ENCODE assay signal across 14 cellular contexts in the genomic region with DNA sequence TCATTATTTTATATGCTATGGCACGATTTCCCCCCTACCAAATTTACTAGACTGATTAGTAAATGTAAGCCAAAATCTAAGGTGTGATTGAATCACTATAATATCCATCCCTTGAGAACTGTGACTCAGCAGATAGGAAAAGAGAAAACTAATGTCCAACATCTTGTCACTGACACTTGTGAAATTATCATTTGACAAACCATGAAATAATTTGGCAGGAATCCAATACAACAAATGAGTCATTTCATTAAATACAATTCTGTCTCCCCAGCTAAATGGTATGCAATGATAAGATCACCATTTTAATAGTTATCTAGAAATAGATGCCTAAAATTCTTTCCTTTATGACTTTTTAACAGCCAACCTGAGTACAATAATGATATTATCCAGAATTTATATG.
DNase-seq lines count a peak whose midpoint lies in the region; ATAC-seq and TF ChIP-seq lines count a peak whose summit lies in the region.
"Had no signal": no experiment of that assay in that cellular context is flagged by ENCODE, and none has a peak within 500 bp of the region (broad histone marks: within the 10 kb centered on the region; RNA-seq: fewer than 3 reads in every experiment).

No MANE protein-coding gene starts in this region.

- no peak overlapping the region for H3K27ac Mint-ChIP-seq in MCF 10A (ENCODE audit: low read depth, unreplicated experiment)
- H3K27ac Mint-ChIP-seq in CD8-positive, alpha-beta T cell, result no peak overlapping the region
- H3K27ac Mint-ChIP-seq: CD14-positive monocyte had no signal

- no peak for TF ChIP-seq POLR2A in breast epithelium (IDR thresholded peaks at IDR 0.05)

- intact Hi-C loops in MCF 10A (cut with micrococcal nuclease) (no loop called here), breast epithelium (cut with DNase I; ENCODE audit: low total_unique reads) (no loop called here)
- intact Hi-C loops in CD8-positive, alpha-beta T cell (cut with DNase I, micrococcal nuclease), result no loop called here

- peaks cover 0 to 4% of the 10 kb centered on the region in 2 donors for H3K4me1 ChIP-seq in breast epithelium
- no peaks in the 10 kb centered on the region for H3K4me1 ChIP-seq in CD8-positive, alpha-beta T cell (ENCODE audit: insufficient read depth, low read length)
- H3K4me1 ChIP-seq: Caco-2 had no signal

- ATAC-seq in GM18519 (IDR thresholded peaks at IDR 0.05; ENCODE audit: low FRiP score, unreplicated experiment), result no peak
- no peak for ATAC-seq in CD8-positive, alpha-beta T cell
- ATAC-seq: PC-3 had no signal

- H3K36me3 ChIP-seq in breast epithelium, result no peaks in the 10 kb centered on the region
- no peaks in the 10 kb centered on the region for H3K36me3 ChIP-seq in CD8-positive, alpha-beta T cell (ENCODE audit: insufficient read depth, low read length)

- peaks cover 7% of the 10 kb centered on the region for H3K4me1 Mint-ChIP-seq in MCF 10A (ENCODE audit: insufficient read depth, unreplicated experiment)
- no peaks in the 10 kb centered on the region for H3K4me1 Mint-ChIP-seq in CD8-positive, alpha-beta T cell (ENCODE audit: low read depth)
- H3K4me1 Mint-ChIP-seq: CD14-positive monocyte had no signal

- no peaks in the 10 kb centered on the region for H3K27me3 Mint-ChIP-seq in MCF 10A (ENCODE audit: insufficient read depth, unreplicated experiment)
- H3K27me3 Mint-ChIP-seq in CD8-positive, alpha-beta T cell (ENCODE audit: low read depth), result no peaks in the 10 kb centered on the region

- H3K36me3 Mint-ChIP-seq in MCF 10A (ENCODE audit: insufficient read depth, unreplicated experiment), result no peaks in the 10 kb centered on the region
- no peaks in the 10 kb centered on the region for H3K36me3 Mint-ChIP-seq in CD8-positive, alpha-beta T cell
- H3K36me3 Mint-ChIP-seq: CD14-positive monocyte had no signal

- CTCF ChIA-PET in MCF 10A (lab: Yijun Ruan, JAX), result no interaction called here
- CTCF ChIA-PET in CD8-positive, alpha-beta T cell (lab: Charles Lee), result no interaction called here

- POLR2A ChIA-PET in MCF 10A (lab: Yijun Ruan, JAX), result no interaction called here
- POLR2A ChIA-PET in CD8-positive, alpha-beta T cell (lab: Charles Lee), result no interaction called here

- H3K9me3 ChIP-seq in breast epithelium, result no peaks in the 10 kb centered on the region
- H3K9me3 ChIP-seq in CD8-positive, alpha-beta T cell (ENCODE audit: low read length), result no peaks in the 10 kb centered on the region
- H3K9me3 ChIP-seq: Caco-2 had no signal

- H3K9me3 Mint-ChIP-seq in MCF 10A (ENCODE audit: unreplicated experiment), result peaks cover 10% of the 10 kb centered on the region
- peaks cover 3% of the 10 kb centered on the region for H3K9me3 Mint-ChIP-seq in CD8-positive, alpha-beta T cell

- no peak for TF ChIP-seq CTCF in MCF 10A (IDR thresholded peaks at IDR 0.05; ENCODE audit: unreplicated experiment)
- TF ChIP-seq CTCF in breast epithelium (IDR thresholded peaks at IDR 0.05), result no peak
- TF ChIP-seq CTCF in CD8-positive, alpha-beta T cell (IDR thresholded peaks at IDR 0.05), result no peak

- DNase-seq in MCF 10A (ENCODE audit: unreplicated experiment) (peak; percentile 32), breast epithelium (ENCODE audit: low spot score in 2 of 2) (no peak), amniotic epithelial cell (ENCODE audit: low read depth) (peak; percentile 3), epithelial cell of prostate (ENCODE audit: low read depth, low spot score) (no peak), NCI-H2171 (lab: John Stamatoyannopoulos, UW) (no peak)
- no peak for DNase-seq in CD8-positive, alpha-beta T cell
- DNase-seq: Caco-2, KBM-7, NCI-H1092, NCI-H2081 treated with DMSO at 0.1 percent for 48 hours, NCI-H446, PC-3 had no signal

- H3K4me3 ChIP-seq in breast epithelium, result no peak overlapping the region
- H3K4me3 ChIP-seq in CD8-positive, alpha-beta T cell (ENCODE audit: low read depth, low read length), result no peak overlapping the region

- H3K27ac ChIP-seq in breast epithelium (no peak overlapping the region), epithelial cell of prostate (peak overlapping the region; percentile 18)
- H3K27ac ChIP-seq in CD8-positive, alpha-beta T cell (ENCODE audit: low read depth, low read length), result no peak overlapping the region

- no TSS peak for BruUV-seq in MCF 10A (replicated peaks; lab: Mats Ljungman, UMichigan)

- no peaks in the 10 kb centered on the region for H3K27me3 ChIP-seq in breast epithelium
- H3K27me3 ChIP-seq in CD8-positive, alpha-beta T cell (ENCODE audit: insufficient read depth, low read length), result no peaks in the 10 kb centered on the region

- no peak overlapping the region for H3K4me3 Mint-ChIP-seq in MCF 10A (ENCODE audit: unreplicated experiment)
- H3K4me3 Mint-ChIP-seq in CD8-positive, alpha-beta T cell, result no peak overlapping the region
- H3K4me3 Mint-ChIP-seq: CD14-positive monocyte had no signal

Comparison
In these comparisons a context has a peak if more than half of its experiments do, and no peak if none do; other contexts are left out.
1. DNase-seq: peak in MCF 10A (single experiment) and amniotic epithelial cell (single experiment); none in breast epithelium (0 of 2), epithelial cell of prostate (single experiment), NCI-H2171 (single experiment) and CD8-positive, alpha-beta T cell (0 of 7).